ENCODE assay signal across 8 cellular contexts in genomic region chr15:56243774-56244236, GRCh38. TPM values are rescaled to one million over a fixed set of nuclear protein-coding genes. Genes with fewer than 3 reads are reported as not detected.
DNase-seq lines count a peak whose midpoint lies in the region; ATAC-seq lines count a peak whose summit lies in the region.

RFX7 (minus strand) TSS chr15:56243879; CDS start chr15:56243285, 594 bp downstream.

- H3K27ac Mint-ChIP-seq in activated naive CD4-positive, alpha-beta T cell treated with anti-CD3 and anti-CD28 coated beads for 36 hours: peak within 1 kb of the TSS; percentile 90

- intact Hi-C loops in activated naive CD4-positive, alpha-beta T cell treated with anti-CD3 and anti-CD28 coated beads for 36 hours (cut with micrococcal nuclease): loop anchor here (2.0 to 5.0 kb wide), 5 partner anchors 37 to 1463 kb away; partner anchors contain the start of genes CCPG1, PIERCE2, POLR2M and ZNF280D

- H3K36me3 Mint-ChIP-seq in activated naive CD4-positive, alpha-beta T cell treated with anti-CD3 and anti-CD28 coated beads for 36 hours (ENCODE audit: low read depth): peaks cover 9% of the 10 kb centered on the region

- no peaks in the 10 kb centered on the region for H3K9me3 Mint-ChIP-seq in activated naive CD4-positive, alpha-beta T cell treated with anti-CD3 and anti-CD28 coated beads for 36 hours

- no peaks in the 10 kb centered on the region for H3K27me3 ChIP-seq in SJSA1 (replicated peaks)

- peaks cover 9% of the 10 kb centered on the region; the same call in 1 of the 2 replicates for H3K36me3 ChIP-seq in SJSA1

- H3K27me3 Mint-ChIP-seq in activated naive CD4-positive, alpha-beta T cell treated with anti-CD3 and anti-CD28 coated beads for 36 hours (ENCODE audit: low read depth): no peaks in the 10 kb centered on the region

- H3K4me1 Mint-ChIP-seq in activated naive CD4-positive, alpha-beta T cell treated with anti-CD3 and anti-CD28 coated beads for 36 hours (ENCODE audit: low read depth): peaks cover 25% of the 10 kb centered on the region

- no peaks in the 10 kb centered on the region; the same call in 1 of the 2 replicates for H3K9me3 ChIP-seq in SJSA1 (replicated peaks)

- peak within 1 kb of the TSS; percentile 85 for H3K4me3 ChIP-seq in SJSA1

- peaks cover 22% of the 10 kb centered on the region for H3K4me1 ChIP-seq in SJSA1 (replicated peaks)

- H3K27ac ChIP-seq in SJSA1 (peak within 1 kb of the TSS; percentile 74), temporal lobe (ENCODE audit: low read depth, low read length) (peak within 1 kb of the TSS; percentile 69)

- CTCF ChIA-PET in activated naive CD4-positive, alpha-beta T cell treated with anti-CD3 and anti-CD28 coated beads for 36 hours (lab: Charles Lee): interaction anchor here (0.6 to 2.3 kb wide), 2 partner anchors 185 to 251 kb away, joined by 3 to 14 read pairs; partner anchors contain the start of gene NEDD4

- peak within 1 kb of the TSS; percentile 79 for H3K4me3 Mint-ChIP-seq in activated naive CD4-positive, alpha-beta T cell treated with anti-CD3 and anti-CD28 coated beads for 36 hours

- peak; percentile 46 for ATAC-seq in GM21360 (IDR thresholded peaks at IDR 0.05; ENCODE audit: unreplicated experiment)

- DNase-seq in COLO829 (ENCODE audit: low spot score): peak; percentile 37
- DNase-seq in HuH-7.5 (ENCODE audit: low spot score): peak; percentile 66
- DNase-seq in SJSA1 (ENCODE audit: low read depth in 1 of 2, low spot score in 2 of 2): peak in 1 of 2 experiments; percentile 75
- DNase-seq in activated naive CD4-positive, alpha-beta T cell treated with anti-CD3 and anti-CD28 coated beads for 36 hours: peak; percentile 75
- DNase-seq in globus pallidus (ENCODE audit: low spot score): peak; percentile 76
- DNase-seq in nucleus accumbens (lab: John Stamatoyannopoulos, UW): peak in 49 of 56 donors; percentile 12 to 86 (median 69)

RNA-seq across cellular contexts. Expression of gene RFX7, which starts in this region (rescaled TPM):
- total RNA-seq in SJSA1 (2014; rRNA removed; shearing (Covaris generic)): 4.2 and 5.5 TPM in 2 replicates
- 10 to 100 TPM; 22.8 to 26.6 TPM for total RNA-seq in activated naive CD4-positive, alpha-beta T cell treated with anti-CD3 and anti-CD28 coated beads for 36 hours
- 30.5 TPM for total RNA-seq in temporal lobe
